In genomic region chr10:57977262-57977661, GRCh38 we compare ENCODE assay signal across 29 cellular contexts.
"Had no signal": no experiment of that assay in that cellular context is flagged by ENCODE, and none has a peak within 500 bp of the region (broad histone marks: within the 10 kb centered on the region; RNA-seq: fewer than 3 reads in every experiment).

No MANE protein-coding gene starts in this region.

- H3K4me1 ChIP-seq: neural progenitor cell, parathyroid adenoma, psoas muscle, right lobe of liver, sigmoid colon, stomach, suprapubic skin, testis, tibial artery, transverse colon, upper lobe of right lung, uterus had no signal

- H3K27ac Mint-ChIP-seq: natural killer cell; nephron; neural progenitor cell; progenitor cell of endocrine pancreas; stimulated activated effector memory CD8-positive, alpha-beta T cell treated with anti-CD3 and anti-CD28 coated beads, Interleukin-12 subunit alpha, Interleukin-12 subunit beta, amount 100 ng/mL, for 72 hours; stimulated activated naive B cell treated with anti-CD40 and anti-IgM and Interleukin-4, amounts not matched to agents 10 μg/mL and 1 μg/mL and 100 μg/mL, for 72 hours; stimulated activated naive CD8-positive, alpha-beta T cell treated with anti-CD3 and anti-CD28 coated beads, Interleukin-15, Interleukin-2, amounts not matched to agents 100 ng/mL and 50 ng/mL, for 24 hours; type B pancreatic cell had no signal

- H3K36me3 ChIP-seq: neural progenitor cell, ovary, right lobe of liver, sigmoid colon, stomach, suprapubic skin, tibial artery, transverse colon, upper lobe of right lung, uterus had no signal

- H3K27ac ChIP-seq: neural progenitor cell, ovary, parathyroid adenoma, psoas muscle, right lobe of liver, sigmoid colon, stomach, suprapubic skin, testis, tibial artery, transverse colon, upper lobe of right lung, uterus had no signal

- H3K9ac ChIP-seq: neural progenitor cell, parathyroid adenoma had no signal

- H3K27me3 ChIP-seq: neural progenitor cell, ovary, right lobe of liver, sigmoid colon, stomach, suprapubic skin, testis, tibial artery, transverse colon, upper lobe of right lung, uterus had no signal

- H2AFZ ChIP-seq: neural progenitor cell, parathyroid adenoma had no signal

- H3K4me1 Mint-ChIP-seq: natural killer cell; nephron; neural progenitor cell; stimulated activated effector memory CD8-positive, alpha-beta T cell treated with anti-CD3 and anti-CD28 coated beads, Interleukin-12 subunit alpha, Interleukin-12 subunit beta, amount 100 ng/mL, for 72 hours; stimulated activated naive B cell treated with anti-CD40 and anti-IgM and Interleukin-4, amounts not matched to agents 10 μg/mL and 1 μg/mL and 100 μg/mL, for 72 hours had no signal

- H3K4me2 ChIP-seq: neural progenitor cell had no signal

- DNase-seq: natural killer cell; occipital lobe; ovary; posterior cingulate gyrus; psoas muscle; right cardiac atrium; right lobe of liver; sigmoid colon; small intestine; stimulated activated CD4-positive, alpha-beta T cell treated with anti-CD3 and anti-CD28 coated beads, Interleukin-15, amount 100 ng/mL, for 24 hours; stimulated activated CD4-positive, alpha-beta T cell treated with anti-CD3 and anti-CD28 coated beads, Interleukin-2, amount 100 ng/mL, for 24 hours; stimulated activated CD4-positive, alpha-beta T cell treated with anti-CD3 and anti-CD28 coated beads, Interleukin-2, amount 100 ng/mL, for 48 hours; stimulated activated CD4-positive, alpha-beta T cell treated with anti-CD3 and anti-CD28 coated beads, Interleukin-4, amount 100 ng/mL, for 24 hours; stimulated activated naive B cell treated with anti-CD40 and anti-IgM and Interleukin-4, amounts not matched to agents 10 μg/mL and 1 μg/mL and 100 μg/mL, for 72 hours; stimulated activated naive CD4-positive, alpha-beta T cell treated with Interleukin-2 at 50 U/mL for 16 hours; stomach; testis; tibial artery; transverse colon; upper lobe of right lung; uterus had no signal

- H3K9me3 ChIP-seq: ovary, psoas muscle, right lobe of liver, sigmoid colon, stomach, testis, tibial artery, upper lobe of right lung, uterus had no signal

- H3K27me3 Mint-ChIP-seq: progenitor cell of endocrine pancreas; stimulated activated naive B cell treated with anti-CD40 and anti-IgM and Interleukin-4, amounts not matched to agents 10 μg/mL and 1 μg/mL and 100 μg/mL, for 72 hours; stimulated activated naive CD8-positive, alpha-beta T cell treated with anti-CD3 and anti-CD28 coated beads, Interleukin-15, Interleukin-2, amounts not matched to agents 100 ng/mL and 50 ng/mL, for 24 hours; type B pancreatic cell had no signal

- H3K36me3 Mint-ChIP-seq: neural progenitor cell; stimulated activated effector memory CD8-positive, alpha-beta T cell treated with anti-CD3 and anti-CD28 coated beads, Interleukin-12 subunit alpha, Interleukin-12 subunit beta, amount 100 ng/mL, for 72 hours; stimulated activated naive B cell treated with anti-CD40 and anti-IgM and Interleukin-4, amounts not matched to agents 10 μg/mL and 1 μg/mL and 100 μg/mL, for 72 hours; type B pancreatic cell had no signal

- H3K4me3 ChIP-seq: neural progenitor cell, ovary, psoas muscle, right lobe of liver, sigmoid colon, stomach, suprapubic skin, testis, tibial artery, transverse colon, upper lobe of right lung, uterus had no signal

- ATAC-seq: natural killer cell; psoas muscle; right cardiac atrium; right lobe of liver; stimulated activated effector memory CD8-positive, alpha-beta T cell treated with anti-CD3 and anti-CD28 coated beads, Interleukin-12 subunit alpha, Interleukin-12 subunit beta, amount 100 ng/mL, for 72 hours; stimulated activated naive B cell treated with anti-CD40 and anti-IgM and Interleukin-4, amounts not matched to agents 10 μg/mL and 1 μg/mL and 100 μg/mL, for 72 hours; upper lobe of right lung had no signal

- H3K9me3 Mint-ChIP-seq: stimulated activated naive CD8-positive, alpha-beta T cell treated with anti-CD3 and anti-CD28 coated beads, Interleukin-15, Interleukin-2, amounts not matched to agents 100 ng/mL and 50 ng/mL, for 24 hours had no signal

- H3K4me3 Mint-ChIP-seq: natural killer cell; nephron; neural progenitor cell; stimulated activated effector memory CD8-positive, alpha-beta T cell treated with anti-CD3 and anti-CD28 coated beads, Interleukin-12 subunit alpha, Interleukin-12 subunit beta, amount 100 ng/mL, for 72 hours; stimulated activated naive B cell treated with anti-CD40 and anti-IgM and Interleukin-4, amounts not matched to agents 10 μg/mL and 1 μg/mL and 100 μg/mL, for 72 hours; stimulated activated naive CD8-positive, alpha-beta T cell treated with anti-CD3 and anti-CD28 coated beads, Interleukin-15, Interleukin-2, amounts not matched to agents 100 ng/mL and 50 ng/mL, for 24 hours; type B pancreatic cell had no signal
